1 cellular context compared by ENCODE assay signal in the genomic region with DNA sequence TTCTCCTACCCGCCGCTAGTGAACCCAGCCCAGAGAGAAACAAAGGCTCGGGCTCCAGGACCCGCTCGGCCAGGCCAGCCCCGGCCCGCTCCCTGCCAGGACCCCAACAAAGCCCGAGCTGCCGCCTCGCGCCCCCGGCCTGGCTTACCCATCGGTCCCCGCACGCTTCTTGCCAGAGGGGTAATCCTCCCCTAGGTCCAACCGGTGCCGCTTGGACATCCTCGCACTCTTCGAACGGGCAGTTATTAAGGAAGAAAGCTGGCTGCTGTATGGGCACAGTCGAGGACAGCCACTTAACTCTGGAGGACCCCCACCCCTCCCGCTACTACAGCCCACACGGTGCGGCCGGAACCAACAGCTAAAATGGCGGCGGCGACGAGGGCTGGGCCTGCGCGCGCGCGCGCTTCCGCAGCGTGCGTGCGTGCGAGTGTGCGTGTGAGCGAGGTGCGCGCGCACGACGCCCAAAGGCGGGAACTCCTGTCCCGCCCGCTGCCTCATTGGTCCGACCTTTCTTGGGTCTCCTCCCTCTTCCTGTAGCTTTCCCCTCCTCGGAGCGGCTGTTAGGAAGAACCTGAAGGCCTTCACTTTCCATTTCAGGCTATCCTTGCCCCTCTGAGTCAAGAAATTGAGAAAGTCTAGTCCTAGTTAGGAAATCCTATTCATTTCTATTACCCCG.
A peak's percentile ranks its signal among the peaks of the same experiment; 100 is the strongest.
TF ChIP-seq lines count a peak whose summit lies in the region.

A gene (minus strand): TSS at position 380 of the 676 bp plus-strand sequence. CDS start 161 bp downstream, at position 219.

TF ChIP-seq in K562, 482 proteins besides CTCF, POLR2A, EP300 and RAD21 (continued from another document and continues in another):
- TF ChIP-seq, protein P1, sequence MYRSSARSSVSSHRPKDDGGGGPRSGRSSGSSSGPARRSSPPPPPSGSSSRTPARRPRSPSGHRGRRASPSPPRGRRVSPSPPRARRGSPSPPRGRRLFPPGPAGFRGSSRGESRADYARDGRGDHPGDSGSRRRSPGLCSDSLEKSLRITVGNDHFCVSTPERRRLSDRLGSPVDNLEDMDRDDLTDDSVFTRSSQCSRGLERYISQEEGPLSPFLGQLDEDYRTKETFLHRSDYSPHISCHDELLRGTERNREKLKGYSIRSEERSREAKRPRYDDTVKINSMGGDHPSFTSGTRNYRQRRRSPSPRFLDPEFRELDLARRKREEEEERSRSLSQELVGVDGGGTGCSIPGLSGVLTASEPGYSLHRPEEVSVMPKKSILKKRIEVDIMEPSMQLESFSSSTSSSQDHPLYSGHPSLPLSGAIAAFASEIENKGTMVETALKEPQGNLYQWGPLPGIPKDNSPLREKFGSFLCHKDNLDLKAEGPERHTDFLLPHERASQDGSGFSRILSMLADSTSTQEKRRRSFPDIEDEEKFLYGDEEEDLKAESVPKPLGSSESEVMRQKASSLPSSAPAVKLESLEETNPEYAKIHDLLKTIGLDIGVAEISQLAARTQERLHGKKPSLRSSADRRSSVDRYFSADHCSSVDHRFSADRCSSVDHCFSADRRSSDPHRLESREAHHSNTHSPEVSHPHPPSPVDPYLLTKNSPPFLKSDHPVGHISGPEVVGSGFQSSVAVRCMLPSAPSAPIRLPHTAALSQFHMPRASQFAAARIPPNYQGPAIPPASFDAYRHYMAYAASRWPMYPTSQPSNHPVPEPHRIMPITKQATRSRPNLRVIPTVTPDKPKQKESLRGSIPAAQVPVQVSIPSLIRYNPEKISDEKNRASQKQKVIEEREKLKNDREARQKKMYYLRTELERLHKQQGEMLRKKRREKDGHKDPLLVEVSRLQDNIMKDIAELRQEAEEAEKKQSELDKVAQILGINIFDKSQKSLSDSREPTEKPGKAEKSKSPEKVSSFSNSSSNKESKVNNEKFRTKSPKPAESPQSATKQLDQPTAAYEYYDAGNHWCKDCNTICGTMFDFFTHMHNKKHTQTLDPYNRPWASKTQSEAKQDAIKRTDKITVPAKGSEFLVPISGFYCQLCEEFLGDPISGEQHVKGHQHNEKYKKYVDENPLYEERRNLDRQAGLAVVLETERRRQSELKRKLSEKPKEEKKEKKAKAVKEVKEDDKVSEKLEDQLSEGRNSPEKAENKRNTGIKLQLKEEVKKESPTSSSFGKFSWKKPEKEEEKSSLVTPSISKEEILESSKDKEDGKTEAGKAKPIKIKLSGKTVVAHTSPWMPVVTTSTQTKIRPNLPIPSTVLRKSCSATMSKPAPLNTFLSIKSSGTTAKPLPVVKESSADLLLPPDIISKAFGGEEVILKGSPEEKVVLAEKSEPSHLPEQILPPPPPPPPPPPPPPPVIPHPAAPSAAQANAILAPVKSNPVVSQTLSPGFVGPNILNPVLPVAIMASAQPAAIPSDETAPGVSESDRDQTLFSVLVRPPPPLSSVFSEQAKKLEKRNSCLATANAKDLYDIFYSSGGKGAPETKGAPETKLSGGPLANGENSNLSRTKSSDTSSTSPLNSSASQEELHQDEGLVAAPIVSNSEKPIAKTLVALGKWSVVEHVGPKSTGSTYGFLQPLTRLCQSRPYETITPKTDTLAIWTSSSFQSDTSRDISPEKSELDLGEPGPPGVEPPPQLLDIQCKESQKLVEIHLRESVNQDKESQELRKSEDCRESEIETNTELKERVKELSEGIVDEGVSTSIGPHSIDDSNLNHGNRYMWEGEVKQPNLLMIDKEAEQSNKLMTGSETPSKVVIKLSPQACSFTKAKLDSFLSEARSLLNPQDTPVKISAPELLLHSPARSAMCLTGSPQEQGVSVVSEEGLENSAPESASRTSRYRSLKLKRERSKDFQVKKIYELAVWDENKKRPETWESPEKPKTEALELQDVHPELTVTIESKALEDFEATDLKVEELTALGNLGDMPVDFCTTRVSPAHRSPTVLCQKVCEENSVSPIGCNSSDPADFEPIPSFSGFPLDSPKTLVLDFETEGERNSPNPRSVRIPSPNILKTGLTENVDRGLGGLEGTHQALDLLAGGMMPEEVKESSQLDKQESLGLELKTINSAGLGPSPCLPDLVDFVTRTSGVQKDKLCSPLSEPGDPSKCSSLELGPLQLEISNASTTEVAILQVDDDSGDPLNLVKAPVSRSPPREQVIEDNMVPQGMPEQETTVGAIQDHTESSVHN (IDR thresholded peaks at IDR 0.05; ENCODE audit: borderline replicate concordance in 1 of 2, low read depth in 1 of 2) = no peak
- TF ChIP-seq TCFL5 (CRISPR knock-in tag; conservative IDR thresholded peaks at IDR 0.05) = no peak
- TF ChIP-seq, protein P2, sequence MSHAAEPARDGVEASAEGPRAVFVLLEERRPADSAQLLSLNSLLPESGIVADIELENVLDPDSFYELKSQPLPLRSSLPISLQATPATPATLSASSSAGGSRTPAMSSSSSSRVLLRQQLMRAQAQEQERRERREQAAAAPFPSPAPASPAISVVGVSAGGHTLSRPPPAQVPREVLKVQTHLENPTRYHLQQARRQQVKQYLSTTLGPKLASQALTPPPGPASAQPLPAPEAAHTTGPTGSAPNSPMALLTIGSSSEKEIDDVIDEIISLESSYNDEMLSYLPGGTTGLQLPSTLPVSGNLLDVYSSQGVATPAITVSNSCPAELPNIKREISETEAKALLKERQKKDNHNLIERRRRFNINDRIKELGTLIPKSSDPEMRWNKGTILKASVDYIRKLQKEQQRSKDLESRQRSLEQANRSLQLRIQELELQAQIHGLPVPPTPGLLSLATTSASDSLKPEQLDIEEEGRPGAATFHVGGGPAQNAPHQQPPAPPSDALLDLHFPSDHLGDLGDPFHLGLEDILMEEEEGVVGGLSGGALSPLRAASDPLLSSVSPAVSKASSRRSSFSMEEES (CRISPR knock-in tag; IDR thresholded peaks at IDR 0.05) = no peak
- TF ChIP-seq ZNF224 (CRISPR knock-in tag; IDR thresholded peaks at IDR 0.05) = no peak; the same call in 1 of the 2 replicates
- no peak for TF ChIP-seq CBX5 (IDR thresholded peaks at IDR 0.05; ENCODE audit: borderline replicate concordance, low read depth)
- peak; percentile 26; the same call in 1 of the 2 replicates for TF ChIP-seq ZNF232 (CRISPR knock-in tag; IDR thresholded peaks at IDR 0.05)
- TF ChIP-seq, protein P3, sequence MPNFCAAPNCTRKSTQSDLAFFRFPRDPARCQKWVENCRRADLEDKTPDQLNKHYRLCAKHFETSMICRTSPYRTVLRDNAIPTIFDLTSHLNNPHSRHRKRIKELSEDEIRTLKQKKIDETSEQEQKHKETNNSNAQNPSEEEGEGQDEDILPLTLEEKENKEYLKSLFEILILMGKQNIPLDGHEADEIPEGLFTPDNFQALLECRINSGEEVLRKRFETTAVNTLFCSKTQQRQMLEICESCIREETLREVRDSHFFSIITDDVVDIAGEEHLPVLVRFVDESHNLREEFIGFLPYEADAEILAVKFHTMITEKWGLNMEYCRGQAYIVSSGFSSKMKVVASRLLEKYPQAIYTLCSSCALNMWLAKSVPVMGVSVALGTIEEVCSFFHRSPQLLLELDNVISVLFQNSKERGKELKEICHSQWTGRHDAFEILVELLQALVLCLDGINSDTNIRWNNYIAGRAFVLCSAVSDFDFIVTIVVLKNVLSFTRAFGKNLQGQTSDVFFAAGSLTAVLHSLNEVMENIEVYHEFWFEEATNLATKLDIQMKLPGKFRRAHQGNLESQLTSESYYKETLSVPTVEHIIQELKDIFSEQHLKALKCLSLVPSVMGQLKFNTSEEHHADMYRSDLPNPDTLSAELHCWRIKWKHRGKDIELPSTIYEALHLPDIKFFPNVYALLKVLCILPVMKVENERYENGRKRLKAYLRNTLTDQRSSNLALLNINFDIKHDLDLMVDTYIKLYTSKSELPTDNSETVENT (CRISPR knock-in tag; IDR thresholded peaks at IDR 0.05) = 0 out of 2 replicates have a peak, but pooled peaks have one; percentile 31
- TF ChIP-seq ZNF239 (CRISPR knock-in tag; IDR thresholded peaks at IDR 0.05) = no peak
- TF ChIP-seq, protein P4, sequence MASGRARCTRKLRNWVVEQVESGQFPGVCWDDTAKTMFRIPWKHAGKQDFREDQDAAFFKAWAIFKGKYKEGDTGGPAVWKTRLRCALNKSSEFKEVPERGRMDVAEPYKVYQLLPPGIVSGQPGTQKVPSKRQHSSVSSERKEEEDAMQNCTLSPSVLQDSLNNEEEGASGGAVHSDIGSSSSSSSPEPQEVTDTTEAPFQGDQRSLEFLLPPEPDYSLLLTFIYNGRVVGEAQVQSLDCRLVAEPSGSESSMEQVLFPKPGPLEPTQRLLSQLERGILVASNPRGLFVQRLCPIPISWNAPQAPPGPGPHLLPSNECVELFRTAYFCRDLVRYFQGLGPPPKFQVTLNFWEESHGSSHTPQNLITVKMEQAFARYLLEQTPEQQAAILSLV (tag; IDR thresholded peaks at IDR 0.05) = no peak
- TF ChIP-seq, protein P5, sequence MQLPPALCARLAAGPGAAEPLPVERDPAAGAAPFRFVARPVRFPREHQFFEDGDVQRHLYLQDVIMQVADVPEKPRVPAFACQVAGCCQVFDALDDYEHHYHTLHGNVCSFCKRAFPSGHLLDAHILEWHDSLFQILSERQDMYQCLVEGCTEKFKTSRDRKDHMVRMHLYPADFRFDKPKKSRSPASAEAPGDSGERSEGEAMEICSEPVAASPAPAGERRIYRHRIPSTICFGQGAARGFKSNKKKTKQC (CRISPR knock-in tag; IDR thresholded peaks at IDR 0.05) = no peak
- no peak for TF ChIP-seq MTA2 (IDR thresholded peaks at IDR 0.05; ENCODE audit: low read depth)
- TF ChIP-seq HMG20A (CRISPR knock-in tag; conservative IDR thresholded peaks at IDR 0.05) = no peak
- no peak for TF ChIP-seq ARHGAP35 (IDR thresholded peaks at IDR 0.05; ENCODE audit: partially characterized antibody)
- TF ChIP-seq, protein P6, sequence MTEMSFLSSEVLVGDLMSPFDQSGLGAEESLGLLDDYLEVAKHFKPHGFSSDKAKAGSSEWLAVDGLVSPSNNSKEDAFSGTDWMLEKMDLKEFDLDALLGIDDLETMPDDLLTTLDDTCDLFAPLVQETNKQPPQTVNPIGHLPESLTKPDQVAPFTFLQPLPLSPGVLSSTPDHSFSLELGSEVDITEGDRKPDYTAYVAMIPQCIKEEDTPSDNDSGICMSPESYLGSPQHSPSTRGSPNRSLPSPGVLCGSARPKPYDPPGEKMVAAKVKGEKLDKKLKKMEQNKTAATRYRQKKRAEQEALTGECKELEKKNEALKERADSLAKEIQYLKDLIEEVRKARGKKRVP (CRISPR knock-in tag; IDR thresholded peaks at IDR 0.05) = no peak
- no peak for TF ChIP-seq ZNF695 (CRISPR knock-in tag; IDR thresholded peaks at IDR 0.05)
- TF ChIP-seq SAFB (IDR thresholded peaks at IDR 0.05; ENCODE audit: borderline replicate concordance, low read depth, low read length) = no peak
- TF ChIP-seq FIP1L1 (IDR thresholded peaks at IDR 0.05; ENCODE audit: low read depth, low read length, poor library complexity, severe bottlenecking) = no peak
- no peak for TF ChIP-seq SREBF1 (IDR thresholded peaks at IDR 0.05; ENCODE audit: borderline replicate concordance, low read depth, low read length)
- TF ChIP-seq HEY1 (CRISPR knock-in tag; IDR thresholded peaks at IDR 0.05; ENCODE audit: borderline replicate concordance) = no peak
- peak; percentile 94 for TF ChIP-seq E2F3 (CRISPR knock-in tag; IDR thresholded peaks at IDR 0.05)
- TF ChIP-seq ZNF140 (CRISPR knock-in tag; IDR thresholded peaks at IDR 0.05) = no peak
- TF ChIP-seq, protein P7, sequence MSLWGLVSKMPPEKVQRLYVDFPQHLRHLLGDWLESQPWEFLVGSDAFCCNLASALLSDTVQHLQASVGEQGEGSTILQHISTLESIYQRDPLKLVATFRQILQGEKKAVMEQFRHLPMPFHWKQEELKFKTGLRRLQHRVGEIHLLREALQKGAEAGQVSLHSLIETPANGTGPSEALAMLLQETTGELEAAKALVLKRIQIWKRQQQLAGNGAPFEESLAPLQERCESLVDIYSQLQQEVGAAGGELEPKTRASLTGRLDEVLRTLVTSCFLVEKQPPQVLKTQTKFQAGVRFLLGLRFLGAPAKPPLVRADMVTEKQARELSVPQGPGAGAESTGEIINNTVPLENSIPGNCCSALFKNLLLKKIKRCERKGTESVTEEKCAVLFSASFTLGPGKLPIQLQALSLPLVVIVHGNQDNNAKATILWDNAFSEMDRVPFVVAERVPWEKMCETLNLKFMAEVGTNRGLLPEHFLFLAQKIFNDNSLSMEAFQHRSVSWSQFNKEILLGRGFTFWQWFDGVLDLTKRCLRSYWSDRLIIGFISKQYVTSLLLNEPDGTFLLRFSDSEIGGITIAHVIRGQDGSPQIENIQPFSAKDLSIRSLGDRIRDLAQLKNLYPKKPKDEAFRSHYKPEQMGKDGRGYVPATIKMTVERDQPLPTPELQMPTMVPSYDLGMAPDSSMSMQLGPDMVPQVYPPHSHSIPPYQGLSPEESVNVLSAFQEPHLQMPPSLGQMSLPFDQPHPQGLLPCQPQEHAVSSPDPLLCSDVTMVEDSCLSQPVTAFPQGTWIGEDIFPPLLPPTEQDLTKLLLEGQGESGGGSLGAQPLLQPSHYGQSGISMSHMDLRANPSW (CRISPR knock-in tag; IDR thresholded peaks at IDR 0.05) = no peak; the same call in 1 of the 2 replicates
- TF ChIP-seq NR2F6 (CRISPR knock-in tag; IDR thresholded peaks at IDR 0.05) = no peak
- TF ChIP-seq, protein P8, sequence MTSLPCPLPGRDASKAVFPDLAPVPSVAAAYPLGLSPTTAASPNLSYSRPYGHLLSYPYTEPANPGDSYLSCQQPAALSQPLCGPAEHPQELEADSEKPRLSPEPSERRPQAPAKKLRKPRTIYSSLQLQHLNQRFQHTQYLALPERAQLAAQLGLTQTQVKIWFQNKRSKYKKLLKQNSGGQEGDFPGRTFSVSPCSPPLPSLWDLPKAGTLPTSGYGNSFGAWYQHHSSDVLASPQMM (CRISPR knock-in tag; IDR thresholded peaks at IDR 0.05) = no peak
- no peak for TF ChIP-seq MCM5 (IDR thresholded peaks at IDR 0.05; ENCODE audit: low read depth)
- TF ChIP-seq, protein P9, sequence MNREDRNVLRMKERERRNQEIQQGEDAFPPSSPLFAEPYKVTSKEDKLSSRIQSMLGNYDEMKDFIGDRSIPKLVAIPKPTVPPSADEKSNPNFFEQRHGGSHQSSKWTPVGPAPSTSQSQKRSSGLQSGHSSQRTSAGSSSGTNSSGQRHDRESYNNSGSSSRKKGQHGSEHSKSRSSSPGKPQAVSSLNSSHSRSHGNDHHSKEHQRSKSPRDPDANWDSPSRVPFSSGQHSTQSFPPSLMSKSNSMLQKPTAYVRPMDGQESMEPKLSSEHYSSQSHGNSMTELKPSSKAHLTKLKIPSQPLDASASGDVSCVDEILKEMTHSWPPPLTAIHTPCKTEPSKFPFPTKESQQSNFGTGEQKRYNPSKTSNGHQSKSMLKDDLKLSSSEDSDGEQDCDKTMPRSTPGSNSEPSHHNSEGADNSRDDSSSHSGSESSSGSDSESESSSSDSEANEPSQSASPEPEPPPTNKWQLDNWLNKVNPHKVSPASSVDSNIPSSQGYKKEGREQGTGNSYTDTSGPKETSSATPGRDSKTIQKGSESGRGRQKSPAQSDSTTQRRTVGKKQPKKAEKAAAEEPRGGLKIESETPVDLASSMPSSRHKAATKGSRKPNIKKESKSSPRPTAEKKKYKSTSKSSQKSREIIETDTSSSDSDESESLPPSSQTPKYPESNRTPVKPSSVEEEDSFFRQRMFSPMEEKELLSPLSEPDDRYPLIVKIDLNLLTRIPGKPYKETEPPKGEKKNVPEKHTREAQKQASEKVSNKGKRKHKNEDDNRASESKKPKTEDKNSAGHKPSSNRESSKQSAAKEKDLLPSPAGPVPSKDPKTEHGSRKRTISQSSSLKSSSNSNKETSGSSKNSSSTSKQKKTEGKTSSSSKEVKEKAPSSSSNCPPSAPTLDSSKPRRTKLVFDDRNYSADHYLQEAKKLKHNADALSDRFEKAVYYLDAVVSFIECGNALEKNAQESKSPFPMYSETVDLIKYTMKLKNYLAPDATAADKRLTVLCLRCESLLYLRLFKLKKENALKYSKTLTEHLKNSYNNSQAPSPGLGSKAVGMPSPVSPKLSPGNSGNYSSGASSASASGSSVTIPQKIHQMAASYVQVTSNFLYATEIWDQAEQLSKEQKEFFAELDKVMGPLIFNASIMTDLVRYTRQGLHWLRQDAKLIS (CRISPR knock-in tag; IDR thresholded peaks at IDR 0.05) = peak; percentile 78; the same call in 1 of the 2 replicates
- TF ChIP-seq NFE2L1 (tag; IDR thresholded peaks at IDR 0.05; ENCODE audit: borderline replicate concordance, low read depth) = no peak
- TF ChIP-seq, protein P10, sequence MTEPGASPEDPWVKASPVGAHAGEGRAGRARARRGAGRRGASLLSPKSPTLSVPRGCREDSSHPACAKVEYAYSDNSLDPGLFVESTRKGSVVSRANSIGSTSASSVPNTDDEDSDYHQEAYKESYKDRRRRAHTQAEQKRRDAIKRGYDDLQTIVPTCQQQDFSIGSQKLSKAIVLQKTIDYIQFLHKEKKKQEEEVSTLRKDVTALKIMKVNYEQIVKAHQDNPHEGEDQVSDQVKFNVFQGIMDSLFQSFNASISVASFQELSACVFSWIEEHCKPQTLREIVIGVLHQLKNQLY (CRISPR knock-in tag; conservative IDR thresholded peaks at IDR 0.05) = no peak
